Comparison of ENCODE assay signal across 10 cellular contexts in the genomic region with DNA sequence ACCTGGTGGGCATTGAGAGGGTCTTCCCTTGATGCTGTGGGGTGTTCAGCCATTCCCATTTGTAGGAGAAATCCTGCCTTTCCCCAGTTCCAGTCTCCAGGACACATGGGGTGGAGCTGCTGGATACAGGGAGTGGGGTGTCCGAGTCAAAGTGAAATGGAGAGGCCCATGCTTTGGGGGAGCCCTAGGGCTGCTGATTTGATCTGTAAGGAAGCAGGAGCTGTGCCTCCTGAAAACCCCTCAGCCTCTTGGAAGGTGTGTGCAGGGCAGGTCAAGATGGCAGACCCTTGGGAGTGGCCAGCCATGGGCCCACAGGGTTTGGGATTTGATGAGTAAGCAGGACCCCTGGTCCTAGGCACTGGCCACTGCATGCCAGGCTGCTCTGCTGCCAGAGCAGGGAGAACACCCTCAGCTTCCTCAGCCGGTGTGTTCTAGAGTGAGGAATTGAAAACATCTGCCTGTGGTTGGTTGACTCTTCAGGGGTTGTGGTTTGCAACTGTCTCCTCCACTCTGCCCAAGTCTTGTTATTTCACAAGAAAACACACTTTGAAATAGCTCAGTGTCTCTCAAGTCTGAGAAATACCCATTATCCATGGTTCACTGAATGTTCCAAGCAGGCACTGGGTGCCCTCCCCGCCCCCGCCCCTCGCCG.
A peak's percentile ranks its signal among the peaks of the same experiment; 100 is the strongest.
DNase-seq lines count a peak whose midpoint lies in the region; ATAC-seq and TF ChIP-seq lines count a peak whose summit lies in the region.
"Had no signal": no experiment of that assay in that cellular context is flagged by ENCODE, and none has a peak within 500 bp of the region (broad histone marks: within the 10 kb centered on the region; RNA-seq: fewer than 3 reads in every experiment).

No MANE protein-coding gene starts in this region.

- H3K27ac ChIP-seq in DND-41 (ENCODE audit: low read length): peak overlapping the region; percentile 99
- H3K27ac ChIP-seq in RWPE2 (ENCODE audit: poor library complexity, severe bottlenecking): no peak overlapping the region
- H3K27ac ChIP-seq in body of pancreas: peak overlapping the region in 1 of 4 donors; percentile 34

- WGBS in body of pancreas, 2 donors: 66% methylated on average over 6 of the region's 6 CpGs; no CpG with 5 or more reads in 1 of the 2 donors

- no peaks in the 10 kb centered on the region for H3K79me2 ChIP-seq in DND-41 (ENCODE audit: insufficient read depth, low read length)

- H3K9me3 ChIP-seq in DND-41 (ENCODE audit: insufficient read depth, low read length, severe bottlenecking) (no peaks in the 10 kb centered on the region), RWPE2 (ENCODE audit: severe bottlenecking) (no peaks in the 10 kb centered on the region), body of pancreas (no peaks in the 10 kb centered on the region)

- peaks cover 33% of the 10 kb centered on the region for H3K4me1 ChIP-seq in DND-41 (ENCODE audit: insufficient read depth, low read length)
- no peaks in the 10 kb centered on the region for H3K4me1 ChIP-seq in RWPE2 (ENCODE audit: insufficient read depth, poor library complexity, severe bottlenecking)
- no peaks in the 10 kb centered on the region for H3K4me1 ChIP-seq in body of pancreas

- peak overlapping the region; percentile 82 for H2AFZ ChIP-seq in DND-41 (ENCODE audit: low read depth, low read length)

- intact Hi-C loops in body of pancreas (cut with DNase I): no loop called here

- H3K27me3 ChIP-seq in DND-41 (ENCODE audit: insufficient read depth, low read length, poor library complexity) (no peaks in the 10 kb centered on the region), RWPE2 (ENCODE audit: insufficient read depth, poor library complexity, severe bottlenecking) (no peaks in the 10 kb centered on the region), body of pancreas (no peaks in the 10 kb centered on the region)

- TF ChIP-seq POLR2A in body of pancreas (IDR thresholded peaks at IDR 0.05): no peak

- H4K20me1 ChIP-seq in DND-41 (ENCODE audit: insufficient read depth, low read length): no peaks in the 10 kb centered on the region

- H3K4me2 ChIP-seq in DND-41 (ENCODE audit: insufficient read depth, low read length): peak overlapping the region; percentile 73

- H3K9ac ChIP-seq in DND-41 (ENCODE audit: low read depth, low read length): peak overlapping the region; percentile 77

- TF ChIP-seq CTCF in DND-41 (IDR thresholded peaks at IDR 0.05; ENCODE audit: borderline replicate concordance, extremely low read depth, low read length, poor library complexity, severe bottlenecking) (no peak), RWPE2 (IDR thresholded peaks at IDR 0.05; ENCODE audit: poor library complexity, severe bottlenecking) (no peak), body of pancreas (IDR thresholded peaks at IDR 0.05) (no peak)

- DNase-seq in DND-41 (peak; percentile 85), RWPE2 (ENCODE audit: low spot score) (no peak), kidney tubule cell (ENCODE audit: low spot score) (peak; percentile 89), body of pancreas (no peak), NCI-H1048 (lab: John Stamatoyannopoulos, UW) (no peak), NCI-H2171 (lab: John Stamatoyannopoulos, UW) (no peak)
- DNase-seq: activated T-cell treated with anti-CD3 and anti-CD28 coated beads for 4 hours; stimulated activated CD4-positive, alpha-beta T cell treated with anti-CD3 and anti-CD28 coated beads, Interleukin-2, amount 100 ng/mL, for 48 hours had no signal

- ATAC-seq in DND-41 (ENCODE audit: insufficient read depth, low read depth): peak; percentile 93
- peak; percentile 53 for ATAC-seq in HG02571 (IDR thresholded peaks at IDR 0.05; ENCODE audit: unreplicated experiment)
- peak; percentile 29; the same call in 1 of the 3 replicates for ATAC-seq in RWPE2 (ENCODE audit: low read depth)
- ATAC-seq in body of pancreas: no peak
- ATAC-seq in GM19023 (IDR thresholded peaks at IDR 0.05; ENCODE audit: unreplicated experiment): no peak

- H3K4me3 ChIP-seq in DND-41 (ENCODE audit: low read depth in 1 of 2, low read length in 2 of 2): peak overlapping the region; percentile 2 to 58; a peak in 3 of 4 replicates
- H3K4me3 ChIP-seq in RWPE2 (ENCODE audit: severe bottlenecking): no peak overlapping the region
- no peak overlapping the region for H3K4me3 ChIP-seq in body of pancreas

- H3K36me3 ChIP-seq in DND-41 (ENCODE audit: insufficient read depth, low read length) (peaks cover 57% of the 10 kb centered on the region), RWPE2 (ENCODE audit: low read depth) (peaks cover 30% of the 10 kb centered on the region), body of pancreas (replicated peaks in 1 of 2; ENCODE audit: insufficient read depth in 1 of 2, low read depth in 2 of 2) (peaks cover 0 to 15% of the 10 kb centered on the region in 2 donors)

Comparison
In these comparisons a context has a peak if more than half of its experiments do, and no peak if none do; other contexts are left out.
1. ATAC-seq: peak in DND-41 (single experiment), HG02571 (single experiment) and RWPE2 (single experiment); none in body of pancreas (single experiment) and GM19023 (single experiment).
2. DNase-seq: peak in DND-41 (single experiment) and kidney tubule cell (single experiment); none in RWPE2 (single experiment), body of pancreas (0 of 4), NCI-H1048 (single experiment) and NCI-H2171 (single experiment).
3. H3K4me3 ChIP-seq: peak in DND-41 (2 of 2); none in RWPE2 (single experiment) and body of pancreas (0 of 2).